ENCODE assay signal across 8 cellular contexts in genomic region chr2:210577263-210578071, GRCh38. TPM values are rescaled to one million over a fixed set of nuclear protein-coding genes. Genes with fewer than 3 reads are reported as not detected.
A peak's percentile ranks its signal among the peaks of the same experiment; 100 is the strongest.
DNase-seq lines count a peak whose midpoint lies in the region; ATAC-seq, FAIRE-seq and TF ChIP-seq lines count a peak whose summit lies in the region.

No MANE protein-coding gene starts in this region.

- H3K36me3 ChIP-seq in ascending aorta (no peaks in the 10 kb centered on the region), keratinocyte (ENCODE audit: control insufficient read depth in 2 of 2, extremely low read depth in 1 of 2, insufficient read depth in 2 of 2, low read length in 2 of 2) (no peaks in the 10 kb centered on the region), transverse colon (no peaks in the 10 kb centered on the region), vagina (no peaks in the 10 kb centered on the region)

- dilution Hi-C loops in keratinocyte (cut with MboI; ENCODE audit: extremely low pct_ligation_motif_present, low sequenced_read_pairs): no loop called here

- no peak overlapping the region for H3K27ac ChIP-seq in ascending aorta
- no peak overlapping the region for H3K27ac ChIP-seq in keratinocyte (ENCODE audit: control insufficient read depth, insufficient read depth, low read length)
- no peak overlapping the region for H3K27ac ChIP-seq in transverse colon
- no peak overlapping the region for H3K27ac ChIP-seq in vagina

- H3K27me3 ChIP-seq in ascending aorta (no peaks in the 10 kb centered on the region), keratinocyte (ENCODE audit: control insufficient read depth, extremely low read depth, insufficient read depth, low read length) (no peaks in the 10 kb centered on the region), transverse colon (no peaks in the 10 kb centered on the region), vagina (no peaks in the 10 kb centered on the region)

- no peak overlapping the region for H3K4me3 ChIP-seq in ascending aorta
- H3K4me3 ChIP-seq in keratinocyte (ENCODE audit: control insufficient read depth in 2 of 3, extremely low read depth in 1 of 3, insufficient read depth in 2 of 3, low read depth in 1 of 3, low read length in 3 of 3): no peak overlapping the region
- no peak overlapping the region for H3K4me3 ChIP-seq in transverse colon
- H3K4me3 ChIP-seq in vagina: no peak overlapping the region

- TF ChIP-seq POLR2A in transverse colon (IDR thresholded peaks at IDR 0.05): no peak
- TF ChIP-seq POLR2A in vagina (IDR thresholded peaks at IDR 0.05): no peak

- H3K9me1 ChIP-seq in keratinocyte (ENCODE audit: control insufficient read depth, extremely low read depth, insufficient read depth, low read length): no peaks in the 10 kb centered on the region

- 16 to 27% methylated on average over 2 of the region's 2 CpGs for WGBS in transverse colon (ENCODE audit: low coverage in 1 of 2), 2 donors

- FAIRE-seq in keratinocyte (lab: Jason Lieb, UNC): peak; percentile 77

- TF ChIP-seq EP300 in transverse colon (IDR thresholded peaks at IDR 0.05; ENCODE audit: low read depth): no peak

- in situ Hi-C loops in transverse colon (cut with MboI; ENCODE audit: low pct_ligation_motif_present in 1 of 4, low pct_unique_long_range_greater_than_20kb in 1 of 4, low sequenced_read_pairs in 3 of 4): no loop called here

- intact Hi-C loops in ascending aorta (cut with DNase I): loop anchor here (5.0 kb wide), 1 partner anchor 1990 kb away; no protein-coding TSS in a partner anchor
- intact Hi-C loops in transverse colon (cut with DNase I; ENCODE audit: low total_unique reads): no loop called here
- intact Hi-C loops in vagina (cut with DNase I): no loop called here

- peak overlapping the region; percentile 45 for H2AFZ ChIP-seq in keratinocyte (ENCODE audit: control insufficient read depth, low read length)

- no peaks in the 10 kb centered on the region for H3K9me3 ChIP-seq in ascending aorta
- no peaks in the 10 kb centered on the region for H3K9me3 ChIP-seq in keratinocyte (ENCODE audit: control insufficient read depth, low read depth, low read length)
- H3K9me3 ChIP-seq in transverse colon: no peaks in the 10 kb centered on the region
- H3K9me3 ChIP-seq in vagina: no peaks in the 10 kb centered on the region

- ATAC-seq in GM18907 (IDR thresholded peaks at IDR 0.05; ENCODE audit: unreplicated experiment) (peak; percentile 96), HG03025 (IDR thresholded peaks at IDR 0.05; ENCODE audit: low FRiP score, unreplicated experiment) (peak; percentile 88)

- no peak overlapping the region for H3K9ac ChIP-seq in keratinocyte (ENCODE audit: control insufficient read depth, extremely low read depth, insufficient read depth, low read length)

- DNase-seq in D341Med (ENCODE audit: low spot score) (peak; percentile 34), NCI-H2081 treated with DMSO at 0.1 percent for 48 hours (lab: John Stamatoyannopoulos, UW) (peak; percentile 16), ascending aorta (ENCODE audit: low spot score in 2 of 2) (no peak), keratinocyte (ENCODE audit: low read depth, low spot score) (no peak), transverse colon (no peak), vagina (ENCODE audit: extremely low spot score in 2 of 2) (no peak)

- no peak overlapping the region for H3K4me2 ChIP-seq in keratinocyte (ENCODE audit: control insufficient read depth, extremely low read depth, insufficient read depth, low read depth, low read length)

- no peaks in the 10 kb centered on the region for H4K20me1 ChIP-seq in keratinocyte (ENCODE audit: control insufficient read depth, extremely low read depth, insufficient read depth, low read length)

- peak; percentile 33 to 70 (median 47) for TF ChIP-seq CTCF in ascending aorta (IDR thresholded peaks at IDR 0.05)
- TF ChIP-seq CTCF in keratinocyte (optimal IDR thresholded peaks at IDR 0.05 in 1 of 3, IDR thresholded peaks at IDR 0.05 in 1 of 3, conservative IDR thresholded peaks at IDR 0.05 in 1 of 3; ENCODE audit: extremely low read depth in 1 of 3, insufficient read depth in 2 of 3, low read length in 3 of 3): peak in 2 of 3 experiments; percentile 59 to 69
- peak; percentile 41 to 58 (median 50) for TF ChIP-seq CTCF in transverse colon (IDR thresholded peaks at IDR 0.05)
- TF ChIP-seq CTCF in vagina (IDR thresholded peaks at IDR 0.05): peak in 1 of 3 experiments; percentile 38

- H3K4me1 ChIP-seq in ascending aorta (no peaks in the 10 kb centered on the region), keratinocyte (ENCODE audit: control insufficient read depth, extremely low read depth, insufficient read depth, low read length) (no peaks in the 10 kb centered on the region), transverse colon (no peaks in the 10 kb centered on the region), vagina (no peaks in the 10 kb centered on the region)

- H3K79me2 ChIP-seq in keratinocyte (ENCODE audit: control insufficient read depth, insufficient read depth, low read length): no peaks in the 10 kb centered on the region

RNA-seq across cellular contexts. Expression of gene CPS1, which starts 21.1 kb away (rescaled TPM):
- total RNA-seq in ascending aorta (9.4 TPM), transverse colon (under 1 TPM in 2 of 4 donors, not detected in 2; 0.32 to 0.68 TPM), vagina (8.8 TPM)
- polyA plus RNA-seq in keratinocyte: 21.7 to 33.0 TPM (median 25.6 TPM) in 3 replicates
- 3.8 TPM for polyA plus RNA-seq in keratinocyte (2011; ENCODE audit: low read depth)
- 8.5 and 15.9 TPM in 2 replicates for polyA plus RNA-seq in keratinocyte (2011; cell fraction: cytosol; rRNA removed)
- 44.8 and 47.0 TPM in 2 replicates for polyA plus RNA-seq in keratinocyte (2011; cell fraction: nucleus; rRNA removed)
- polyA plus RNA-seq in keratinocyte (2012; ENCODE audit: low replicate concordance): 4.6 and 16.7 TPM in 2 replicates
- 31.0 to 80.8 TPM (median 45.2 TPM) in 3 replicates for polyA minus RNA-seq in keratinocyte
- polyA minus RNA-seq in keratinocyte (2011; cell fraction: cytosol; rRNA and poly(A)+ RNA removed): 23.8 TPM
- polyA minus RNA-seq in keratinocyte (2011; cell fraction: nucleus; rRNA and poly(A)+ RNA removed): 69.3 and 130 TPM in 2 replicates

Comparison
In these comparisons a context has a peak if more than half of its experiments do, and no peak if none do; other contexts are left out.
1. DNase-seq: peak in D341Med (single experiment) and NCI-H2081 treated with DMSO at 0.1 percent for 48 hours (single experiment); none in ascending aorta (0 of 2), keratinocyte (single experiment), transverse colon (single experiment) and vagina (0 of 2).